1 cellular context compared by ENCODE assay signal in genomic region chr13:37448072-37448471, GRCh38.
TF ChIP-seq lines count a peak whose summit lies in the region.

No MANE protein-coding gene starts in this region.

TF ChIP-seq in GM23338, 12 proteins besides CTCF, POLR2A, EP300 and RAD21 (continued from another document):
- no peak for TF ChIP-seq EZH2phosphoT487 (IDR thresholded peaks at IDR 0.05; ENCODE audit: unreplicated experiment)
- no peak for TF ChIP-seq STAT1 (IDR thresholded peaks at IDR 0.05; ENCODE audit: unreplicated experiment)
- TF ChIP-seq, protein P1, sequence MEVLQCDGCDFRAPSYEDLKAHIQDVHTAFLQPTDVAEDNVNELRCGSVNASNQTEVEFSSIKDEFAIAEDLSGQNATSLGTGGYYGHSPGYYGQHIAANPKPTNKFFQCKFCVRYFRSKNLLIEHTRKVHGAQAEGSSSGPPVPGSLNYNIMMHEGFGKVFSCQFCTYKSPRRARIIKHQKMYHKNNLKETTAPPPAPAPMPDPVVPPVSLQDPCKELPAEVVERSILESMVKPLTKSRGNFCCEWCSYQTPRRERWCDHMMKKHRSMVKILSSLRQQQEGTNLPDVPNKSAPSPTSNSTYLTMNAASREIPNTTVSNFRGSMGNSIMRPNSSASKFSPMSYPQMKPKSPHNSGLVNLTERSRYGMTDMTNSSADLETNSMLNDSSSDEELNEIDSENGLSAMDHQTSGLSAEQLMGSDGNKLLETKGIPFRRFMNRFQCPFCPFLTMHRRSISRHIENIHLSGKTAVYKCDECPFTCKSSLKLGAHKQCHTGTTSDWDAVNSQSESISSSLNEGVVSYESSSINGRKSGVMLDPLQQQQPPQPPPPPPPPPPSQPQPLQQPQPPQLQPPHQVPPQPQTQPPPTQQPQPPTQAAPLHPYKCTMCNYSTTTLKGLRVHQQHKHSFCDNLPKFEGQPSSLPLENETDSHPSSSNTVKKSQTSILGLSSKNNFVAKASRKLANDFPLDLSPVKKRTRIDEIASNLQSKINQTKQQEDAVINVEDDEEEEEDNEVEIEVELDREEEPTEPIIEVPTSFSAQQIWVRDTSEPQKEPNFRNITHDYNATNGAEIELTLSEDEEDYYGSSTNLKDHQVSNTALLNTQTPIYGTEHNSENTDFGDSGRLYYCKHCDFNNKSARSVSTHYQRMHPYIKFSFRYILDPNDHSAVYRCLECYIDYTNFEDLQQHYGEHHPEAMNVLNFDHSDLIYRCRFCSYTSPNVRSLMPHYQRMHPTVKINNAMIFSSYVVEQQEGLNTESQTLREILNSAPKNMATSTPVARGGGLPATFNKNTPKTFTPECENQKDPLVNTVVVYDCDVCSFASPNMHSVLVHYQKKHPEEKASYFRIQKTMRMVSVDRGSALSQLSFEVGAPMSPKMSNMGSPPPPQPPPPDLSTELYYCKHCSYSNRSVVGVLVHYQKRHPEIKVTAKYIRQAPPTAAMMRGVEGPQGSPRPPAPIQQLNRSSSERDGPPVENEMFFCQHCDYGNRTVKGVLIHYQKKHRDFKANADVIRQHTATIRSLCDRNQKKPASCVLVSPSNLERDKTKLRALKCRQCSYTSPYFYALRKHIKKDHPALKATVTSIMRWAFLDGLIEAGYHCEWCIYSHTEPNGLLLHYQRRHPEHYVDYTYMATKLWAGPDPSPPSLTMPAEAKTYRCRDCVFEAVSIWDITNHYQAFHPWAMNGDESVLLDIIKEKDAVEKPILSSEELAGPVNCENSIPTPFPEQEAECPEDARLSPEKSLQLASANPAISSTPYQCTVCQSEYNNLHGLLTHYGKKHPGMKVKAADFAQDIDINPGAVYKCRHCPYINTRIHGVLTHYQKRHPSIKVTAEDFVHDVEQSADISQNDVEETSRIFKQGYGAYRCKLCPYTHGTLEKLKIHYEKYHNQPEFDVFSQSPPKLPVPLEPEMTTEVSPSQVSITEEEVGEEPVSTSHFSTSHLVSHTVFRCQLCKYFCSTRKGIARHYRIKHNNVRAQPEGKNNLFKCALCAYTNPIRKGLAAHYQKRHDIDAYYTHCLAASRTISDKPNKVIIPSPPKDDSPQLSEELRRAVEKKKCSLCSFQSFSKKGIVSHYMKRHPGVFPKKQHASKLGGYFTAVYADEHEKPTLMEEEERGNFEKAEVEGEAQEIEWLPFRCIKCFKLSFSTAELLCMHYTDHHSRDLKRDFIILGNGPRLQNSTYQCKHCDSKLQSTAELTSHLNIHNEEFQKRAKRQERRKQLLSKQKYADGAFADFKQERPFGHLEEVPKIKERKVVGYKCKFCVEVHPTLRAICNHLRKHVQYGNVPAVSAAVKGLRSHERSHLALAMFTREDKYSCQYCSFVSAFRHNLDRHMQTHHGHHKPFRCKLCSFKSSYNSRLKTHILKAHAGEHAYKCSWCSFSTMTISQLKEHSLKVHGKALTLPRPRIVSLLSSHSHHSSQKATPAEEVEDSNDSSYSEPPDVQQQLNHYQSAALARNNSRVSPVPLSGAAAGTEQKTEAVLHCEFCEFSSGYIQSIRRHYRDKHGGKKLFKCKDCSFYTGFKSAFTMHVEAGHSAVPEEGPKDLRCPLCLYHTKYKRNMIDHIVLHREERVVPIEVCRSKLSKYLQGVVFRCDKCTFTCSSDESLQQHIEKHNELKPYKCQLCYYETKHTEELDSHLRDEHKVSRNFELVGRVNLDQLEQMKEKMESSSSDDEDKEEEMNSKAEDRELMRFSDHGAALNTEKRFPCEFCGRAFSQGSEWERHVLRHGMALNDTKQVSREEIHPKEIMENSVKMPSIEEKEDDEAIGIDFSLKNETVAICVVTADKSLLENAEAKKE (CRISPR knock-in tag; IDR thresholded peaks at IDR 0.05) = no peak
- TF ChIP-seq CREB1 (CRISPR knock-in tag; IDR thresholded peaks at IDR 0.05; ENCODE audit: low read depth) = no peak
- TF ChIP-seq JUNB (IDR thresholded peaks at IDR 0.05; ENCODE audit: unreplicated experiment) = no peak
- TF ChIP-seq REST (IDR thresholded peaks at IDR 0.05; ENCODE audit: unreplicated experiment) = no peak
- TF ChIP-seq NANOG (IDR thresholded peaks at IDR 0.05; ENCODE audit: borderline replicate concordance) = no peak
- TF ChIP-seq POLR2AphosphoS5 (IDR thresholded peaks at IDR 0.05; ENCODE audit: low read depth) = no peak
- no peak for TF ChIP-seq EZH2 (IDR thresholded peaks at IDR 0.05; ENCODE audit: low read depth, unreplicated experiment)
TF ChIP-seq in GM23338: peak in this region for 0.
